ENCODE assay signal across 1 cellular context in genomic region chr17:39196191-39196819, GRCh38.
TF ChIP-seq lines count a peak whose summit lies in the region.

No MANE protein-coding gene starts in this region.

TF ChIP-seq in HepG2, 621 proteins besides CTCF, POLR2A, EP300 and RAD21:
- TF ChIP-seq, protein P1, sequence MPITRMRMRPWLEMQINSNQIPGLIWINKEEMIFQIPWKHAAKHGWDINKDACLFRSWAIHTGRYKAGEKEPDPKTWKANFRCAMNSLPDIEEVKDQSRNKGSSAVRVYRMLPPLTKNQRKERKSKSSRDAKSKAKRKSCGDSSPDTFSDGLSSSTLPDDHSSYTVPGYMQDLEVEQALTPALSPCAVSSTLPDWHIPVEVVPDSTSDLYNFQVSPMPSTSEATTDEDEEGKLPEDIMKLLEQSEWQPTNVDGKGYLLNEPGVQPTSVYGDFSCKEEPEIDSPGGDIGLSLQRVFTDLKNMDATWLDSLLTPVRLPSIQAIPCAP (CRISPR knock-in tag; IDR thresholded peaks at IDR 0.05; ENCODE audit: low read depth), result no peak
- TF ChIP-seq ZNF354B (CRISPR knock-in tag; IDR thresholded peaks at IDR 0.05), result no peak
- TF ChIP-seq KDM6A (CRISPR knock-in tag; IDR thresholded peaks at IDR 0.05; ENCODE audit: low read depth), result no peak
- TF ChIP-seq ASH2L (IDR thresholded peaks at IDR 0.05; ENCODE audit: insufficient read length, low read depth, low read length), result no peak
- TF ChIP-seq ZNF557 (CRISPR knock-in tag; IDR thresholded peaks at IDR 0.05), result no peak
- TF ChIP-seq, protein P2, sequence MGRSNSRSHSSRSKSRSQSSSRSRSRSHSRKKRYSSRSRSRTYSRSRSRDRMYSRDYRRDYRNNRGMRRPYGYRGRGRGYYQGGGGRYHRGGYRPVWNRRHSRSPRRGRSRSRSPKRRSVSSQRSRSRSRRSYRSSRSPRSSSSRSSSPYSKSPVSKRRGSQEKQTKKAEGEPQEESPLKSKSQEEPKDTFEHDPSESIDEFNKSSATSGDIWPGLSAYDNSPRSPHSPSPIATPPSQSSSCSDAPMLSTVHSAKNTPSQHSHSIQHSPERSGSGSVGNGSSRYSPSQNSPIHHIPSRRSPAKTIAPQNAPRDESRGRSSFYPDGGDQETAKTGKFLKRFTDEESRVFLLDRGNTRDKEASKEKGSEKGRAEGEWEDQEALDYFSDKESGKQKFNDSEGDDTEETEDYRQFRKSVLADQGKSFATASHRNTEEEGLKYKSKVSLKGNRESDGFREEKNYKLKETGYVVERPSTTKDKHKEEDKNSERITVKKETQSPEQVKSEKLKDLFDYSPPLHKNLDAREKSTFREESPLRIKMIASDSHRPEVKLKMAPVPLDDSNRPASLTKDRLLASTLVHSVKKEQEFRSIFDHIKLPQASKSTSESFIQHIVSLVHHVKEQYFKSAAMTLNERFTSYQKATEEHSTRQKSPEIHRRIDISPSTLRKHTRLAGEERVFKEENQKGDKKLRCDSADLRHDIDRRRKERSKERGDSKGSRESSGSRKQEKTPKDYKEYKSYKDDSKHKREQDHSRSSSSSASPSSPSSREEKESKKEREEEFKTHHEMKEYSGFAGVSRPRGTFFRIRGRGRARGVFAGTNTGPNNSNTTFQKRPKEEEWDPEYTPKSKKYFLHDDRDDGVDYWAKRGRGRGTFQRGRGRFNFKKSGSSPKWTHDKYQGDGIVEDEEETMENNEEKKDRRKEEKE (IDR thresholded peaks at IDR 0.05), result no peak
- TF ChIP-seq, protein P3, sequence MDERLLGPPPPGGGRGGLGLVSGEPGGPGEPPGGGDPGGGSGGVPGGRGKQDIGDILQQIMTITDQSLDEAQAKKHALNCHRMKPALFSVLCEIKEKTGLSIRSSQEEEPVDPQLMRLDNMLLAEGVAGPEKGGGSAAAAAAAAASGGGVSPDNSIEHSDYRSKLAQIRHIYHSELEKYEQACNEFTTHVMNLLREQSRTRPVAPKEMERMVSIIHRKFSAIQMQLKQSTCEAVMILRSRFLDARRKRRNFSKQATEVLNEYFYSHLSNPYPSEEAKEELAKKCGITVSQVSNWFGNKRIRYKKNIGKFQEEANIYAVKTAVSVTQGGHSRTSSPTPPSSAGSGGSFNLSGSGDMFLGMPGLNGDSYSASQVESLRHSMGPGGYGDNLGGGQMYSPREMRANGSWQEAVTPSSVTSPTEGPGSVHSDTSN (CRISPR knock-in tag; IDR thresholded peaks at IDR 0.05), result no peak
- TF ChIP-seq, protein P4, sequence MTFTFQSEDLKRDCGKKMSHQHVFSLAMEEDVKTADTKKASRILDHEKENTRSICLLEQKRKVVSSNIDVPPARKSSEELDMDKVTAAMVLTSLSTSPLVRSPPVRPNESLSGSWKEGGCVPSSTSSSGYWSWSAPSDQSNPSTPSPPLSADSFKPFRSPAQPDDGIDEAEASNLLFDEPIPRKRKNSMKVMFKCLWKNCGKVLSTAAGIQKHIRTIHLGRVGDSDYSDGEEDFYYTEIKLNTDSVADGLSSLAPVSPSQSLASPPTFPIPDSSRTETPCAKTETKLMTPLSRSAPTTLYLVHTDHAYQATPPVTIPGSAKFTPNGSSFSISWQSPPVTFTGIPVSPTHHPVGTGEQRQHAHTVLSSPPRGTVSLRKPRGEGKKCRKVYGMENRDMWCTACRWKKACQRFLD (CRISPR knock-in tag; IDR thresholded peaks at IDR 0.05; ENCODE audit: borderline replicate concordance), result no peak
- TF ChIP-seq SAFB2 (CRISPR knock-in tag; IDR thresholded peaks at IDR 0.05; ENCODE audit: borderline replicate concordance, low read depth), result no peak
- no peak for TF ChIP-seq ZNF816 (CRISPR knock-in tag; IDR thresholded peaks at IDR 0.05; ENCODE audit: borderline replicate concordance)
- TF ChIP-seq KMT2B (CRISPR knock-in tag; IDR thresholded peaks at IDR 0.05), result no peak
- no peak for TF ChIP-seq NFIB (CRISPR knock-in tag; IDR thresholded peaks at IDR 0.05; ENCODE audit: borderline replicate concordance)
